Comparison of ENCODE assay signal across 13 cellular contexts in genomic region chr10:128324058-128324457, GRCh38.
DNase-seq lines count a peak whose midpoint lies in the region; ATAC-seq and TF ChIP-seq lines count a peak whose summit lies in the region.
"Had no signal": no experiment of that assay in that cellular context is flagged by ENCODE, and none has a peak within 500 bp of the region (broad histone marks: within the 10 kb centered on the region; RNA-seq: fewer than 3 reads in every experiment).

No MANE protein-coding gene starts in this region.

- no peak overlapping the region for H3K4me3 Mint-ChIP-seq in CD4-positive, alpha-beta T cell

- no peaks in the 10 kb centered on the region for H3K36me3 ChIP-seq in BE2C
- no peaks in the 10 kb centered on the region for H3K36me3 ChIP-seq in liver (ENCODE audit: control insufficient read depth in 4 of 4, insufficient read depth in 3 of 4, low read depth in 1 of 4, low read length in 3 of 4)
- H3K36me3 ChIP-seq: adrenal gland, SJSA1, upper lobe of left lung had no signal

- H3K9me3 Mint-ChIP-seq in CD4-positive, alpha-beta T cell = no peaks in the 10 kb centered on the region

- no peaks in the 10 kb centered on the region for H3K4me1 ChIP-seq in BE2C
- H3K4me1 ChIP-seq in liver (ENCODE audit: control insufficient read depth in 4 of 4, insufficient read depth in 4 of 4, low read length in 3 of 4) = peaks cover 0 to 3% (median 1%) of the 10 kb centered on the region in 4 donors
- H3K4me1 ChIP-seq: adrenal gland, SJSA1, upper lobe of left lung had no signal

- H3K9me3 ChIP-seq in BE2C = no peaks in the 10 kb centered on the region
- H3K9me3 ChIP-seq in liver (ENCODE audit: control insufficient read depth in 4 of 4, low read length in 3 of 4) = peaks cover 0 to 7% (median 4%) of the 10 kb centered on the region in 4 donors
- no peaks in the 10 kb centered on the region for H3K9me3 ChIP-seq in CD4-positive, alpha-beta T cell (ENCODE audit: control insufficient read depth, low read length)
- H3K9me3 ChIP-seq: adrenal gland, upper lobe of left lung had no signal

- no peak for ATAC-seq in CD4-positive, alpha-beta T cell (ENCODE audit: poor library complexity)

- no peaks in the 10 kb centered on the region for H3K4me1 Mint-ChIP-seq in CD4-positive, alpha-beta T cell (ENCODE audit: low read depth)

- H3K27ac Mint-ChIP-seq in CD4-positive, alpha-beta T cell = no peak overlapping the region

- H3K27ac ChIP-seq in VCaP = no peak overlapping the region
- no peak overlapping the region for H3K27ac ChIP-seq in liver (ENCODE audit: low read depth in 1 of 2, low read length in 2 of 2)
- H3K27ac ChIP-seq in CD4-positive, alpha-beta T cell (ENCODE audit: low read depth, low read length) = no peak overlapping the region
- H3K27ac ChIP-seq: adrenal gland, SJSA1, upper lobe of left lung had no signal

- POLR2A ChIA-PET in CD4-positive, alpha-beta T cell (lab: Charles Lee) = no interaction called here

- H3K9ac ChIP-seq in liver (ENCODE audit: low read depth in 1 of 2, low read length in 2 of 2) = no peak overlapping the region

- peak; percentile 79 to 90 for TF ChIP-seq RAD21 in liver (IDR thresholded peaks at IDR 0.05)

- peak; percentile 40 for DNase-seq in BE2C
- DNase-seq in GM13977 (ENCODE audit: low spot score) = no peak
- no peak for DNase-seq in activated gamma-delta T cell treated with Interleukin-2 at 50 U/mL for 16 hours
- no peak for DNase-seq in CD4-positive, alpha-beta T cell
- no peak for DNase-seq in hippocampal formation (lab: John Stamatoyannopoulos, UW)
- DNase-seq in activated gamma-delta T cell (lab: John Stamatoyannopoulos, UW) = no peak
- DNase-seq: effector CD8-positive, alpha-beta T cell; NCI-H1105 treated with DMSO at 0.1 percent for 48 hours had no signal

- in situ Hi-C loops in GM13977 (cut with MboI; ENCODE audit: low pct_unique_long_range_greater_than_20kb, low sequenced_read_pairs, unreplicated experiment) = no loop called here

- peaks cover 27% of the 10 kb centered on the region for H3K27me3 Mint-ChIP-seq in CD4-positive, alpha-beta T cell

- H3K27me3 ChIP-seq in BE2C = no peaks in the 10 kb centered on the region
- H3K27me3 ChIP-seq in liver (ENCODE audit: control insufficient read depth in 4 of 4, insufficient read depth in 4 of 4, low read length in 3 of 4) = peaks cover 0 to 6% (median 0%) of the 10 kb centered on the region in 4 donors
- H3K27me3 ChIP-seq in CD4-positive, alpha-beta T cell (ENCODE audit: control insufficient read depth, insufficient read depth, low read length) = peaks cover 4% of the 10 kb centered on the region
- H3K27me3 ChIP-seq: adrenal gland, SJSA1, upper lobe of left lung had no signal

- H3K4me3 ChIP-seq in BE2C (ENCODE audit: low read depth, low read length) = no peak overlapping the region
- H3K4me3 ChIP-seq in liver (ENCODE audit: low read depth in 1 of 3, low read length in 3 of 3) = no peak overlapping the region
- H3K4me3 ChIP-seq: adrenal gland, SJSA1, upper lobe of left lung had no signal

- peak; percentile 36 for TF ChIP-seq CTCF in BE2C (IDR thresholded peaks at IDR 0.05; ENCODE audit: low read depth, low read length)
- peak; percentile 20 for TF ChIP-seq CTCF in GM13977 (IDR thresholded peaks at IDR 0.05; ENCODE audit: extremely low read depth, insufficient read depth, missing control alignments)
- TF ChIP-seq CTCF in VCaP (conservative IDR thresholded peaks at IDR 0.05) = peak; percentile 63
- peak; percentile 41 for TF ChIP-seq CTCF in liver (IDR thresholded peaks at IDR 0.05; ENCODE audit: low read depth, low read length, missing input control)
- no peak for TF ChIP-seq CTCF in CD4-positive, alpha-beta T cell (IDR thresholded peaks at IDR 0.05)

- WGBS in liver = 37% methylated on average over 10 of the region's 10 CpGs

- CTCF ChIA-PET in CD4-positive, alpha-beta T cell (lab: Charles Lee) = no interaction called here

- intact Hi-C loops in CD4-positive, alpha-beta T cell (cut with DNase I, micrococcal nuclease) = no loop called here

- no peaks in the 10 kb centered on the region for H3K36me3 Mint-ChIP-seq in CD4-positive, alpha-beta T cell (ENCODE audit: low read depth)

TF ChIP-seq in liver, 16 proteins besides CTCF, POLR2A, EP300 and RAD21:
- TF ChIP-seq JUND (IDR thresholded peaks at IDR 0.05) (no peak), REST (IDR thresholded peaks at IDR 0.05) (no peak), HNF4G (IDR thresholded peaks at IDR 0.05) (no peak), HNF4A (conservative IDR thresholded peaks at IDR 0.05) (peak in 1 of 2 donors; percentile 18), FOXA2 (IDR thresholded peaks at IDR 0.05) (no peak), MAX (IDR thresholded peaks at IDR 0.05) (no peak), EGR1 (IDR thresholded peaks at IDR 0.05; ENCODE audit: low read depth in 2 of 2) (no peak), ZBTB33 (IDR thresholded peaks at IDR 0.05) (no peak), ATF3 (IDR thresholded peaks at IDR 0.05) (no peak), RXRA (IDR thresholded peaks at IDR 0.05) (peak in 1 of 2 donors; percentile 53), FOXA1 (IDR thresholded peaks at IDR 0.05) (no peak), SP1 (IDR thresholded peaks at IDR 0.05) (no peak), NR2F2 (IDR thresholded peaks at IDR 0.05) (no peak), GABPA (IDR thresholded peaks at IDR 0.05 in 1 of 2, conservative IDR thresholded peaks at IDR 0.05 in 1 of 2) (no peak), YY1 (IDR thresholded peaks at IDR 0.05) (no peak), TAF1 (conservative IDR thresholded peaks at IDR 0.05) (no peak)
